ENCODE assay signal across 26 cellular contexts in the genomic region with DNA sequence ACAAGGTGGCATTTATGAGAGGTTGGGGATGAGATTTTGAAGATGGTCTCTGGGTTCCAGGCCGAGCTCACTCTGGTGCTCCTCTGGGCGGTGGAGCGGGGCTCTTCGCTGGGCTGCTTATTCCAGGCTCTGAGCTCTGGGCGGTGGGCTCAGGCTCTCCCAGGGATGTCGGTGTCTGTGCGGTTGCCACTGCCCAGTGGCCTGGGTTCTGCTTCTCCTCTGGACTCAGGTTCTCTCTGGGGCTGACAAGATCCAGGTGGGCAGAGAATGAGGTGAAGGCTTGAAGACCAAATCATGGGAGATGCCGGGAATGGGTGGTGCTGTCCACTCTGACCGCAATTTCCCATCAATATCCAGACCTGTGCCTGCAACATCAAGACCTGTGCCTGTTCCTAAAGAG.
"Had no signal": no experiment of that assay in that cellular context is flagged by ENCODE, and none has a peak within 500 bp of the region (broad histone marks: within the 10 kb centered on the region; RNA-seq: fewer than 3 reads in every experiment).

No MANE protein-coding gene starts in this region.

- H3K9me3 ChIP-seq: heart left ventricle, left ventricle myocardium inferior, psoas muscle, suprapubic skin, thoracic aorta, tibial artery, upper lobe of right lung, uterus had no signal

- H3K27me3 ChIP-seq: uterus had no signal

- H3K27ac ChIP-seq: heart left ventricle, left ventricle myocardium inferior, parathyroid adenoma, psoas muscle, skin epidermis, suprapubic skin, thoracic aorta, tibial artery, upper lobe of right lung, uterus had no signal

- H3K4me3 ChIP-seq: heart left ventricle, left ventricle myocardium inferior, psoas muscle, skin epidermis, suprapubic skin, thoracic aorta, tibial artery, upper lobe of right lung, uterus had no signal

- H3K36me3 ChIP-seq: heart left ventricle, left ventricle myocardium inferior, suprapubic skin, thoracic aorta, tibial artery, upper lobe of right lung, uterus had no signal

- ATAC-seq: heart left ventricle; natural killer cell; psoas muscle; sciatic nerve; stimulated activated effector memory CD8-positive, alpha-beta T cell treated with anti-CD3 and anti-CD28 coated beads, Interleukin-12 subunit alpha, Interleukin-12 subunit beta, amount 100 ng/mL, for 72 hours; upper lobe of right lung had no signal

- DNase-seq: heart left ventricle; immature natural killer cell; kidney; left ventricle myocardium inferior; mammary epithelial cell; mesenchymal stem cell; naive B cell; natural killer cell; nephron progenitor cell; psoas muscle; stimulated activated CD4-positive, alpha-beta T cell treated with anti-CD3 and anti-CD28 coated beads, Interleukin-12 subunit alpha, Interleukin-12 subunit beta, amount 100 ng/mL, for 4 hours; stimulated activated CD4-positive, alpha-beta T cell treated with anti-CD3 and anti-CD28 coated beads, Interleukin-15, amount 100 ng/mL, for 24 hours; stimulated activated CD4-positive, alpha-beta T cell treated with anti-CD3 and anti-CD28 coated beads, Interleukin-2, amount 100 ng/mL, for 24 hours; stimulated activated CD4-positive, alpha-beta T cell treated with anti-CD3 and anti-CD28 coated beads, Interleukin-4, amount 100 ng/mL, for 24 hours; stimulated activated naive CD4-positive, alpha-beta T cell; tibial artery; trophoblast cell; upper lobe of right lung; uterus had no signal

- FAIRE-seq: islet of Langerhans, kidney had no signal

- H3K4me1 ChIP-seq: parathyroid adenoma, psoas muscle, upper lobe of right lung had no signal
